ENCODE assay signal across 8 cellular contexts in the genomic region with DNA sequence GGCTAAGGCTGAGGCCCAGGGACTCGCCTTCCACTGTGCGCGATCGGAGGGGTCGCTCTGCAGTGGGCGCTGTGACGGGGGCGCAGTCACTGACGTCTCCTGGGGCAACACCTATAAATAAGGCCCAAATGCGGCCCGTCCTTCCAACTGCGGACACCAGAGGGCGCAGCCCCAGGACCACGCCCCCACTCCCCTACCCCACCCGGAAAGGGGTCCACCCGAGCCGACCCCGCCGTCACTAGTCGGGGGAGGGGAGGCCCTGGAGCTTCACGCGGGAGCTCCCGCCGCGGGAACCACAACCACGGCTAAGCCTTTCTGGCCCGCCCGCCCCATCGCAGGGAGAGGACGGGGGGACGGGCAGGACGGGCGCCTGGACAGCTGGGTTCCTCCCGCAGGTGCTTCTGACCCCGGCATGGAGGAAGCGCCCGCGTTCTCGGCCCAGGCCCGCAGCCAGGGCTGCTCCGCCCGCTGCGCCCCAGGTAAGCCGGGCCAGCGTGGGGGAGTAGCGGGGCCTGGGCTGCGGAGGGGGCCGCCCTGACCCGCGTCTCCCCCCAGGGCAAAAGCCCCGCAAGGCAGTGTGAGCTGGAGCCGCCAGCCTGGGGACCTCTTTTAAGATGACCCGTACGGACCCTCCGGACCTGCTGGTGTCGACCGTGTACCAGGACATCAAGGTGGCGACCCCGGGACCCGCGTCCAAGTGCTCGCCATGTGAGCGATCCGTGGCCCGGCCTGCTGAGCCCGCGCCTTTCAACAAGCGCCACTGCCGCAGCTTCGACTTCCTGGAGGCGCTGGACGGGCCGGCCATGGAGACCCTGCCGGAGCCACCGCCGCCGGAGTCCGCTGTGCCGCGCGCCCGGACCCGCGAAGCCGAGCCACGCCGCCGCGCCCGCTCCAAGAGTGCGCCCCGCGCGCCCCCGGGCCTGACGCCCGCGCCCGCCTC. TPM values are rescaled to one million over a fixed set of nuclear protein-coding genes. Genes with fewer than 3 reads are reported as not detected.
DNase-seq lines count a peak whose midpoint lies in the region; ATAC-seq and TF ChIP-seq lines count a peak whose summit lies in the region.
"Not testable (repeated sequence)": the region's sequence is repeated elsewhere in the genome, so short reads cannot be mapped to it uniquely, and the experiment has no call there.

No MANE protein-coding gene starts in this region.

- not testable (repeated sequence) for H3K9me3 Mint-ChIP-seq in endothelial cell (ENCODE audit: unreplicated experiment); memory B cell

- not testable (repeated sequence) for H3K27me3 Mint-ChIP-seq in endothelial cell (ENCODE audit: unreplicated experiment); memory B cell

- not testable (repeated sequence) for H3K27ac ChIP-seq in upper lobe of right lung

- H3K4me1 Mint-ChIP-seq in endothelial cell (ENCODE audit: unreplicated experiment); memory B cell: not testable (repeated sequence)

- H3K4me1 ChIP-seq in upper lobe of right lung = peaks cover 33% of the 10 kb centered on the region

- intact Hi-C loops in upper lobe of right lung (cut with DNase I) = not testable (repeated sequence)

- H3K27ac Mint-ChIP-seq in endothelial cell (ENCODE audit: unreplicated experiment) = not testable (repeated sequence)
- H3K27ac Mint-ChIP-seq in memory B cell = peak overlapping the region; percentile 78

- TF ChIP-seq CTCF in GM06990 (IDR thresholded peaks at IDR 0.05; ENCODE audit: insufficient read depth, low read length, poor library complexity, severe bottlenecking) (peak; percentile 60), endothelial cell (IDR thresholded peaks at IDR 0.05; ENCODE audit: unreplicated experiment) (peak; percentile 80), upper lobe of right lung (IDR thresholded peaks at IDR 0.05) (peak; percentile 75)

- DNase-seq in GM06990 (ENCODE audit: extremely low read depth, insufficient read length) = not testable (repeated sequence)
- peak; percentile 33 for DNase-seq in NCI-H345 (lab: John Stamatoyannopoulos, UW)
- peak; percentile 43 to 57 for DNase-seq in activated CD4-positive, alpha-beta T cell treated with anti-CD3 and anti-CD28 coated beads for 24 hours (ENCODE audit: low read depth in 2 of 2)
- peak; percentile 70 for DNase-seq in activated naive CD4-positive, alpha-beta T cell treated with anti-CD3 and anti-CD28 coated beads, Interleukin-2, amount 50 U/mL, for 16 hours
- peak; percentile 68 for DNase-seq in endothelial cell (ENCODE audit: low spot score)
- peak; percentile 72 to 78 for DNase-seq in memory B cell (ENCODE audit: low spot score in 2 of 2)
- DNase-seq in stimulated activated CD4-positive, alpha-beta T cell treated with anti-CD3 and anti-CD28 coated beads, Interleukin-1b, Interleukin-23, amount 100 ng/mL, for 4 hours (ENCODE audit: low read depth in 2 of 2) = peak; percentile 50 to 60
- DNase-seq in upper lobe of right lung = peak; percentile 80

- not testable (repeated sequence) for H3K36me3 Mint-ChIP-seq in endothelial cell (ENCODE audit: low read depth, unreplicated experiment); memory B cell

- H3K4me3 Mint-ChIP-seq in endothelial cell (ENCODE audit: unreplicated experiment) = not testable (repeated sequence)
- peak overlapping the region; percentile 32 for H3K4me3 Mint-ChIP-seq in memory B cell

- H3K9me3 ChIP-seq in upper lobe of right lung = not testable (repeated sequence)

- ATAC-seq in memory B cell (ENCODE audit: low read depth) (peak; percentile 22), upper lobe of right lung (peak; percentile 1)

- not testable (repeated sequence) for H3K27me3 ChIP-seq in GM06990 (replicated peaks; ENCODE audit: control insufficient read depth, insufficient read depth, low read length)
- H3K27me3 ChIP-seq in upper lobe of right lung = peaks cover 36% of the 10 kb centered on the region

- not testable (repeated sequence) for H3K4me3 ChIP-seq in GM06990 (replicated peaks; ENCODE audit: low read depth, low read length); upper lobe of right lung

- H3K36me3 ChIP-seq in GM06990 (ENCODE audit: control insufficient read depth, insufficient read depth, low read length) = not testable (repeated sequence)
- peaks cover 12% of the 10 kb centered on the region for H3K36me3 ChIP-seq in upper lobe of right lung

RNA-seq across cellular contexts. Expression of gene AJM1, which starts 1.8 kb away (rescaled TPM):
- 0.80 TPM for total RNA-seq in endothelial cell (ENCODE audit: unreplicated experiment)
- total RNA-seq in upper lobe of right lung = 2.7 TPM

RNA-seq across cellular contexts. Expression of gene PHPT1, which starts 5.1 kb away (rescaled TPM):
- 134 TPM for total RNA-seq in endothelial cell (ENCODE audit: unreplicated experiment)
- 82.1 TPM for total RNA-seq in upper lobe of right lung

RNA-seq across cellular contexts. Expression of gene MAMDC4, which starts 8.1 kb away (rescaled TPM):
- 10.0 TPM for total RNA-seq in endothelial cell (ENCODE audit: unreplicated experiment)
- total RNA-seq in upper lobe of right lung = 12.9 TPM

RNA-seq across cellular contexts. Expression of gene EDF1, which starts 22.0 kb away (rescaled TPM):
- total RNA-seq in endothelial cell (ENCODE audit: unreplicated experiment) (286 TPM), upper lobe of right lung (250 TPM)

RNA-seq across cellular contexts. Expression of gene RABL6, which starts 36.3 kb away (rescaled TPM):
- total RNA-seq in endothelial cell (ENCODE audit: unreplicated experiment) (88.4 TPM), upper lobe of right lung (68.2 TPM)
